10 cellular contexts compared by ENCODE assay signal in the genomic region with DNA sequence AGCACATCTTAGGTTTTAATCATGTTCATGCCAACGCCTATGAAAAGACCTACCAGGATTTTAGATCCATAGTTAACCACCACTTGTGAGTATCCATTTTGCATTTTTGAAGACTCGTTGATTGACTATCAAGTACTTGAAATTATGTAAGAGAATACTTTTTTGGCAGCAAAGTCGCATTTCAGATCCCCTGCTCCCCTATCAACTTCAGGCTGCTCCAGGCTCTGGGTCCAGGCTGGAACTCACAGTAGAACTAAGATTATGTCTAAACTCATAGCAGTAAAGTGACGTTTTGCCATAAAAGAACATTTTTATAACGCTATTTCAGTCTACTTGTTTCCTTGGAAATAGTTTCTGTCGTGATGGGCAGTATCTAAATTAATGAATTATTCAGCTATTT.
DNase-seq lines count a peak whose midpoint lies in the region; FAIRE-seq and TF ChIP-seq lines count a peak whose summit lies in the region.
"Had no signal": no experiment of that assay in that cellular context is flagged by ENCODE, and none has a peak within 500 bp of the region (broad histone marks: within the 10 kb centered on the region; RNA-seq: fewer than 3 reads in every experiment).

No MANE protein-coding gene starts in this region.

- H4K20me1 ChIP-seq in keratinocyte (ENCODE audit: control insufficient read depth, extremely low read depth, insufficient read depth, low read length): no peaks in the 10 kb centered on the region

- FAIRE-seq in keratinocyte (lab: Jason Lieb, UNC) (no peak), GM12891 (lab: Jason Lieb, UNC) (no peak)

- H3K9ac ChIP-seq in keratinocyte (ENCODE audit: control insufficient read depth, extremely low read depth, insufficient read depth, low read length): peak overlapping the region; percentile 90

- no peaks in the 10 kb centered on the region for H3K9me1 ChIP-seq in keratinocyte (ENCODE audit: control insufficient read depth, extremely low read depth, insufficient read depth, low read length)

- DNase-seq in HFF-Myc (ENCODE audit: extremely low read depth, low read depth) (no peak), ascending aorta (ENCODE audit: low spot score in 2 of 2) (no peak), keratinocyte (ENCODE audit: low read depth, low spot score) (no peak), kidney glomerular epithelial cell (lab: John Stamatoyannopoulos, UW) (no peak), inferior parietal cortex (ENCODE audit: extremely low spot score) (no peak), NCI-H1092 (lab: John Stamatoyannopoulos, UW) (no peak), GM12891 (ENCODE audit: insufficient read length, low spot score) (no peak)
- DNase-seq: GF-D8, MV-4-11 had no signal

- H3K4me1 ChIP-seq in ascending aorta: peaks cover 5 to 46% of the 10 kb centered on the region in 2 donors
- peaks cover 46% of the 10 kb centered on the region for H3K4me1 ChIP-seq in keratinocyte (ENCODE audit: control insufficient read depth, extremely low read depth, insufficient read depth, low read length)

- intact Hi-C loops in ascending aorta (cut with DNase I): loop anchor here (2.0 to 5.0 kb wide), 2 partner anchors 33 to 42 kb away; no protein-coding TSS in a partner anchor

- H3K9me3 ChIP-seq in ascending aorta (no peaks in the 10 kb centered on the region), keratinocyte (ENCODE audit: control insufficient read depth, low read depth, low read length) (no peaks in the 10 kb centered on the region)

- TF ChIP-seq POLR2A in GM12891 (IDR thresholded peaks at IDR 0.05; ENCODE audit: low read depth, low read length): no peak

- no peak overlapping the region for H2AFZ ChIP-seq in keratinocyte (ENCODE audit: control insufficient read depth, low read length)

- dilution Hi-C loops in keratinocyte (cut with MboI; ENCODE audit: extremely low pct_ligation_motif_present, low sequenced_read_pairs): no loop called here

- no peak for TF ChIP-seq CTCF in HFF-Myc (IDR thresholded peaks at IDR 0.05; ENCODE audit: low read depth, low read length, missing control alignments)
- TF ChIP-seq CTCF in ascending aorta (IDR thresholded peaks at IDR 0.05): no peak
- no peak for TF ChIP-seq CTCF in keratinocyte (optimal IDR thresholded peaks at IDR 0.05 in 1 of 3, IDR thresholded peaks at IDR 0.05 in 1 of 3, conservative IDR thresholded peaks at IDR 0.05 in 1 of 3; ENCODE audit: extremely low read depth in 1 of 3, insufficient read depth in 2 of 3, low read length in 3 of 3)

- peak overlapping the region; percentile 54 for H3K4me3 ChIP-seq in HFF-Myc (replicated peaks; ENCODE audit: low read depth, low read length)
- H3K4me3 ChIP-seq in ascending aorta: peak overlapping the region; percentile 54 to 67
- peak overlapping the region; percentile 53 to 88 (median 82) for H3K4me3 ChIP-seq in keratinocyte (ENCODE audit: control insufficient read depth in 2 of 3, extremely low read depth in 1 of 3, insufficient read depth in 2 of 3, low read depth in 1 of 3, low read length in 3 of 3)
- H3K4me3 ChIP-seq in skin epidermis: peak overlapping the region; percentile 37 to 65 (median 48)

- no peaks in the 10 kb centered on the region for H3K27me3 ChIP-seq in ascending aorta
- H3K27me3 ChIP-seq in keratinocyte (ENCODE audit: control insufficient read depth, extremely low read depth, insufficient read depth, low read length): no peaks in the 10 kb centered on the region

- H3K79me2 ChIP-seq in keratinocyte (ENCODE audit: control insufficient read depth, insufficient read depth, low read length): peaks cover 80% of the 10 kb centered on the region

- H3K36me3 ChIP-seq in ascending aorta (peaks cover 0 to 5% of the 10 kb centered on the region in 2 donors), keratinocyte (ENCODE audit: control insufficient read depth in 2 of 2, extremely low read depth in 1 of 2, insufficient read depth in 2 of 2, low read length in 2 of 2) (peaks cover 2% of the 10 kb centered on the region in 2 experiments)

- H3K27ac ChIP-seq in ascending aorta (peak overlapping the region; percentile 84 to 95), keratinocyte (ENCODE audit: control insufficient read depth, insufficient read depth, low read length) (peak overlapping the region; percentile 86), skin epidermis (peak overlapping the region in 19 of 21 experiments; percentile 1 to 90 (median 77))

- H3K4me2 ChIP-seq in keratinocyte (ENCODE audit: control insufficient read depth, extremely low read depth, insufficient read depth, low read depth, low read length): peak overlapping the region; percentile 95

TF ChIP-seq in GM12891, 5 proteins besides CTCF, POLR2A, EP300 and RAD21:
- TF ChIP-seq POU2F2 (IDR thresholded peaks at IDR 0.05; ENCODE audit: low read depth, low read length) (no peak), TAF1 (IDR thresholded peaks at IDR 0.05; ENCODE audit: low read depth, low read length) (no peak), SPI1 (IDR thresholded peaks at IDR 0.05; ENCODE audit: low read depth, low read length) (no peak), PAX5 (IDR thresholded peaks at IDR 0.05; ENCODE audit: insufficient read depth, low read length, severe bottlenecking) (no peak), POLR2AphosphoS5 (IDR thresholded peaks at IDR 0.05; ENCODE audit: low read depth, low read length) (no peak)
